Comparison of ENCODE assay signal across 2 cellular contexts in genomic region chr6:143018955-143019354, GRCh38.
TF ChIP-seq lines count a peak whose summit lies in the region.

No MANE protein-coding gene starts in this region.

TF ChIP-seq in HEK293, 187 proteins besides CTCF, POLR2A, EP300 and RAD21 (continued from another document):
- TF ChIP-seq ZBTB11 (tag by site-specific recombination; conservative IDR thresholded peaks at IDR 0.05; ENCODE audit: low read depth): no peak
- TF ChIP-seq ZNF248 (tag by site-specific recombination; IDR thresholded peaks at IDR 0.05): no peak
- no peak for TF ChIP-seq ZNF112 (tag by site-specific recombination; IDR thresholded peaks at IDR 0.05)
- TF ChIP-seq ZBTB8A (tag by site-specific recombination; IDR thresholded peaks at IDR 0.05): no peak
- peak; percentile 49 for TF ChIP-seq EGR2 (tag by site-specific recombination; IDR thresholded peaks at IDR 0.05; ENCODE audit: low read depth)
TF ChIP-seq in HEK293: peak in this region for 3.

TF ChIP-seq in K562, 482 proteins besides CTCF, POLR2A, EP300 and RAD21 (continued from another document and continues in another):
- TF ChIP-seq USF1 (CRISPR knock-in tag; IDR thresholded peaks at IDR 0.05): peak; percentile 48; the same call in 1 of the 2 replicates
- TF ChIP-seq FOXA3 (CRISPR knock-in tag; conservative IDR thresholded peaks at IDR 0.05 in 1 of 2, IDR thresholded peaks at IDR 0.05 in 1 of 2): no peak
- TF ChIP-seq TCF15 (CRISPR knock-in tag; IDR thresholded peaks at IDR 0.05): no peak
- no peak for TF ChIP-seq TAL1 (IDR thresholded peaks at IDR 0.05)
- TF ChIP-seq CBFB (CRISPR knock-in tag; IDR thresholded peaks at IDR 0.05): no peak
- TF ChIP-seq JUND (IDR thresholded peaks at IDR 0.05; ENCODE audit: borderline replicate concordance, low read depth, low read length): no peak
- no peak for TF ChIP-seq JUND (tag; IDR thresholded peaks at IDR 0.05; ENCODE audit: borderline replicate concordance, low read depth, low read length)
- no peak for TF ChIP-seq RBM15 (IDR thresholded peaks at IDR 0.05; ENCODE audit: insufficient read depth, low read length)
- TF ChIP-seq CGGBP1 (CRISPR knock-in tag; IDR thresholded peaks at IDR 0.05): no peak
- no peak for TF ChIP-seq PHF8 (IDR thresholded peaks at IDR 0.05; ENCODE audit: borderline replicate concordance, low read length)
- TF ChIP-seq ZNF263 (CRISPR knock-in tag; IDR thresholded peaks at IDR 0.05; ENCODE audit: borderline replicate concordance): no peak
- no peak for TF ChIP-seq SRSF3 (IDR thresholded peaks at IDR 0.05; ENCODE audit: insufficient read depth, low read length)
- 0 out of 2 replicates have a peak, but pooled peaks have one; percentile 7 for TF ChIP-seq USF2 (CRISPR knock-in tag; IDR thresholded peaks at IDR 0.05)
- 0 out of 2 replicates have a peak, but pooled peaks have one; percentile 19 for TF ChIP-seq CREM (IDR thresholded peaks at IDR 0.05; ENCODE audit: low read depth)
- no peak for TF ChIP-seq ZBTB5 (IDR thresholded peaks at IDR 0.05)
- TF ChIP-seq PRMT5 (CRISPR knock-in tag; IDR thresholded peaks at IDR 0.05): no peak
- TF ChIP-seq NCOA6 (IDR thresholded peaks at IDR 0.05): no peak
- TF ChIP-seq KAT2B (IDR thresholded peaks at IDR 0.05; ENCODE audit: low read depth, low read length): no peak
- 0 out of 2 replicates have a peak, but pooled peaks have one; percentile 3 for TF ChIP-seq CBFA2T3 (IDR thresholded peaks at IDR 0.05)
- TF ChIP-seq ATF4 (CRISPR knock-in tag; IDR thresholded peaks at IDR 0.05): no peak
- no peak for TF ChIP-seq RB1 (IDR thresholded peaks at IDR 0.05; ENCODE audit: low read depth)
- no peak for TF ChIP-seq CHAMP1 (IDR thresholded peaks at IDR 0.05)
- no peak for TF ChIP-seq TRIM28 (IDR thresholded peaks at IDR 0.05)
- TF ChIP-seq KDM2B (CRISPR knock-in tag; IDR thresholded peaks at IDR 0.05): no peak
- TF ChIP-seq ETV5 (CRISPR knock-in tag; IDR thresholded peaks at IDR 0.05; ENCODE audit: low read depth): no peak
- TF ChIP-seq RAD51 (IDR thresholded peaks at IDR 0.05; ENCODE audit: borderline replicate concordance, low read depth): peak; percentile 49
- no peak for TF ChIP-seq SMAD1 (IDR thresholded peaks at IDR 0.05; ENCODE audit: low read depth, low read length, partially characterized antibody)
- no peak for TF ChIP-seq MXI1 (IDR thresholded peaks at IDR 0.05; ENCODE audit: low read depth, low read length)
- no peak for TF ChIP-seq PKNOX1 (IDR thresholded peaks at IDR 0.05)
- TF ChIP-seq THRB (CRISPR knock-in tag; conservative IDR thresholded peaks at IDR 0.05): no peak
- TF ChIP-seq ZNF639 (CRISPR knock-in tag; conservative IDR thresholded peaks at IDR 0.05 in 1 of 2, IDR thresholded peaks at IDR 0.05 in 1 of 2): no peak
